27 cellular contexts compared by ENCODE assay signal in genomic region chr4:128268970-128269369, GRCh38.
"Had no signal": no experiment of that assay in that cellular context is flagged by ENCODE, and none has a peak within 500 bp of the region (broad histone marks: within the 10 kb centered on the region; RNA-seq: fewer than 3 reads in every experiment).

No MANE protein-coding gene starts in this region.

- H3K4me1 Mint-ChIP-seq: stimulated activated naive B cell treated with anti-CD40 and anti-IgM and Interleukin-4, amounts not matched to agents 10 μg/mL and 1 μg/mL and 100 μg/mL, for 72 hours had no signal

- H3K36me3 ChIP-seq: ovary, prostate gland had no signal

- H3K4me1 ChIP-seq: adrenal gland, prostate gland, tibial artery had no signal

- ATAC-seq: activated CD4-positive, alpha-beta T cell treated with anti-CD3 and anti-CD28 coated beads for 36 hours; left cardiac atrium; left ventricle myocardium superior; stimulated activated naive B cell treated with anti-CD40 and anti-IgM and Interleukin-4, amounts not matched to agents 10 μg/mL and 1 μg/mL and 100 μg/mL, for 72 hours had no signal

- H3K4me3 Mint-ChIP-seq: activated CD4-positive, alpha-beta T cell treated with anti-CD3 and anti-CD28 coated beads for 36 hours; activated naive CD4-positive, alpha-beta T cell treated with anti-CD3 and anti-CD28 coated beads for 36 hours; activated naive CD8-positive, alpha-beta T cell treated with anti-CD3 and anti-CD28 coated beads for 36 hours; activated T-helper 1 cell treated with anti-CD3 and anti-CD28 coated beads, Interleukin-12 subunit alpha, Interleukin-12 subunit beta, Interleukin-2, Interleukin-4 antibody, amounts not matched to agents 30 ng/mL and 10 ng/mL and 1 ng/mL, durations not matched to agents 14 hours and 24 hours and 36 hours; naive B cell; stimulated activated naive B cell treated with anti-CD40 and anti-IgM and Interleukin-4, amounts not matched to agents 10 μg/mL and 1 μg/mL and 100 μg/mL, for 72 hours; T-helper 2 cell treated with Interferon-gamma antibody and Interleukin-4, amounts not matched to agents 5 μg/mL and 100 μg/mL, for 36 hours had no signal

- H3K27me3 ChIP-seq: adrenal gland, brain microvascular endothelial cell, dorsolateral prefrontal cortex, neutrophil, ovary, stomach, tibial artery had no signal

- H3K27ac Mint-ChIP-seq: activated CD4-positive, alpha-beta T cell treated with anti-CD3 and anti-CD28 coated beads for 36 hours; activated naive CD4-positive, alpha-beta T cell treated with anti-CD3 and anti-CD28 coated beads for 36 hours; activated naive CD8-positive, alpha-beta T cell treated with anti-CD3 and anti-CD28 coated beads for 36 hours; activated T-helper 1 cell treated with anti-CD3 and anti-CD28 coated beads, Interleukin-12 subunit alpha, Interleukin-12 subunit beta, Interleukin-2, Interleukin-4 antibody, amounts not matched to agents 30 ng/mL and 10 ng/mL and 1 ng/mL, durations not matched to agents 14 hours and 24 hours and 36 hours; stimulated activated naive B cell treated with anti-CD40 and anti-IgM and Interleukin-4, amounts not matched to agents 10 μg/mL and 1 μg/mL and 100 μg/mL, for 72 hours; T-helper 2 cell treated with Interferon-gamma antibody and Interleukin-4, amounts not matched to agents 5 μg/mL and 100 μg/mL, for 36 hours had no signal

- DNase-seq: activated CD4-positive, alpha-beta T cell treated with anti-CD3 and anti-CD28 coated beads for 36 hours; activated CD4-positive, CD25-positive, alpha-beta regulatory T cell; activated CD8-positive, alpha-beta memory T cell treated with anti-CD3 and anti-CD28 coated beads for 24 hours; activated effector memory CD4-positive, alpha-beta T cell treated with anti-CD3 and anti-CD28 coated beads, Interleukin-2, amount 50 U/mL, for 16 hours; activated naive CD4-positive, alpha-beta T cell treated with anti-CD3 and anti-CD28 coated beads for 36 hours; activated naive CD8-positive, alpha-beta T cell treated with anti-CD3 and anti-CD28 coated beads for 36 hours; activated T-cell treated with anti-CD3 and anti-CD28 coated beads, Interleukin-2, amount 50 U/mL, for 1 hour; adrenal gland; aorta; brain microvascular endothelial cell; dorsolateral prefrontal cortex; effector memory CD4-positive, alpha-beta T cell; left cardiac atrium; left ventricle myocardium superior; naive B cell; ovary; stimulated activated CD4-positive, alpha-beta T cell treated with anti-CD3 and anti-CD28 coated beads, Interleukin-15, amount 100 ng/mL, for 24 hours; stimulated activated CD4-positive, alpha-beta T cell treated with anti-CD3 and anti-CD28 coated beads, Interleukin-2, amount 100 ng/mL, for 24 hours; stimulated activated naive B cell treated with anti-CD40 and anti-IgM and Interleukin-4, amounts not matched to agents 10 μg/mL and 1 μg/mL and 100 μg/mL, for 72 hours; stomach; T-helper 1 cell; tibial artery had no signal

- H3K4me3 ChIP-seq: adrenal gland, coronary artery, dorsolateral prefrontal cortex, ovary, prostate gland, stomach, tibial artery had no signal

- H3K9me3 ChIP-seq: neutrophil, ovary, prostate gland had no signal

- H3K27me3 Mint-ChIP-seq: activated CD4-positive, alpha-beta T cell treated with anti-CD3 and anti-CD28 coated beads for 36 hours; activated naive CD8-positive, alpha-beta T cell treated with anti-CD3 and anti-CD28 coated beads for 36 hours; naive B cell; stimulated activated naive B cell treated with anti-CD40 and anti-IgM and Interleukin-4, amounts not matched to agents 10 μg/mL and 1 μg/mL and 100 μg/mL, for 72 hours had no signal

- H3K27ac ChIP-seq: adrenal gland, brain microvascular endothelial cell, coronary artery, dorsolateral prefrontal cortex, neutrophil, ovary, prostate gland, stomach, tibial artery had no signal

- H3K36me3 Mint-ChIP-seq: naive B cell had no signal
